ENCODE assay signal across 13 cellular contexts in genomic region chr10:72061491-72061890, GRCh38. TPM values are rescaled to one million over a fixed set of nuclear protein-coding genes. Genes with fewer than 3 reads are reported as not detected.
A peak's percentile ranks its signal among the peaks of the same experiment; 100 is the strongest.
DNase-seq lines count a peak whose midpoint lies in the region; ATAC-seq, FAIRE-seq and TF ChIP-seq lines count a peak whose summit lies in the region.
"Had no signal": no experiment of that assay in that cellular context is flagged by ENCODE, and none has a peak within 500 bp of the region (broad histone marks: within the 10 kb centered on the region; RNA-seq: fewer than 3 reads in every experiment).

No MANE protein-coding gene starts in this region.

- no peak for TF ChIP-seq EP300 in GM12878 (IDR thresholded peaks at IDR 0.05; ENCODE audit: borderline replicate concordance in 1 of 2, control insufficient read depth in 1 of 2, low read depth in 2 of 2, low read length in 2 of 2)

- H2AFZ ChIP-seq in Loucy (ENCODE audit: low read length) (no peak overlapping the region), GM12878 (ENCODE audit: control insufficient read depth, low read depth, low read length) (no peak overlapping the region), osteoblast (ENCODE audit: low read length) (no peak overlapping the region)

- H4K20me1 ChIP-seq in Loucy (ENCODE audit: insufficient read depth, low read length, poor library complexity, severe bottlenecking) (peaks cover 3% of the 10 kb centered on the region), GM12878 (ENCODE audit: control insufficient read depth, insufficient read depth) (no peaks in the 10 kb centered on the region), osteoblast (ENCODE audit: insufficient read depth, low read length) (no peaks in the 10 kb centered on the region)

- POLR2A ChIA-PET in GM12878 (lab: Charles Lee): no interaction called here

- no TSS peak for BruUV-seq in GM12878 (replicated peaks; lab: Mats Ljungman, UMichigan)

- H3K4me3 ChIP-seq in Loucy (ENCODE audit: low read length, poor library complexity, severe bottlenecking) (no peak overlapping the region), GM12878 (no peak overlapping the region), osteoblast (ENCODE audit: insufficient read depth, low read length) (no peak overlapping the region)
- H3K4me3 ChIP-seq: tibial nerve had no signal

- H3K36me3 ChIP-seq in Loucy (ENCODE audit: insufficient read depth, low read length): peaks cover 10% of the 10 kb centered on the region; the same call in 1 of the 2 replicates
- no peaks in the 10 kb centered on the region for H3K36me3 ChIP-seq in GM12878 (ENCODE audit: control insufficient read depth in 2 of 2, insufficient read depth in 2 of 2, low read length in 1 of 2)
- no peaks in the 10 kb centered on the region for H3K36me3 ChIP-seq in osteoblast (ENCODE audit: insufficient read depth, low read length)

- in situ Hi-C loops in GM12878 (cut with MboI): no loop called here

- RAD21 ChIA-PET in GM12878 (lab: Charles Lee; ENCODE audit: unreplicated experiment): interaction anchor here (1.0 to 6.1 kb wide), 4 partner anchors 8 to 161 kb away, joined by 3 to 64 read pairs (median 3); no protein-coding TSS in a partner anchor

- H3K9me3 ChIP-seq in Loucy (ENCODE audit: insufficient read depth, low read depth, low read length) (no peaks in the 10 kb centered on the region), GM12878 (replicated peaks; ENCODE audit: control insufficient read depth, insufficient read depth, low read length) (no peaks in the 10 kb centered on the region), osteoblast (ENCODE audit: low read depth, low read length) (no peaks in the 10 kb centered on the region)
- H3K9me3 ChIP-seq: tibial nerve had no signal

- H3K27me3 ChIP-seq in Loucy (ENCODE audit: insufficient read depth, low read length, poor library complexity, severe bottlenecking) (no peaks in the 10 kb centered on the region), GM12878 (replicated peaks in 1 of 2; ENCODE audit: control insufficient read depth in 2 of 2, insufficient read depth in 2 of 2, low read length in 1 of 2) (no peaks in the 10 kb centered on the region), osteoblast (ENCODE audit: insufficient read depth, low read length) (peaks cover 19% of the 10 kb centered on the region)
- H3K27me3 ChIP-seq: tibial nerve had no signal

- no peak overlapping the region for H3K9ac ChIP-seq in Loucy (ENCODE audit: low read depth, low read length, poor library complexity, severe bottlenecking)
- no peak overlapping the region for H3K9ac ChIP-seq in GM12878 (ENCODE audit: control insufficient read depth, insufficient read depth, low read length)

- TF ChIP-seq RAD21 in GM12878 (IDR thresholded peaks at IDR 0.05; ENCODE audit: insufficient read depth, low read depth, low read length): peak; percentile 37; the same call in 1 of the 2 replicates

- no peak overlapping the region for H3K4me2 ChIP-seq in Loucy (ENCODE audit: low read depth, low read length, poor library complexity, severe bottlenecking)
- H3K4me2 ChIP-seq in GM12878 (ENCODE audit: control insufficient read depth, insufficient read depth): no peak overlapping the region
- no peak overlapping the region for H3K4me2 ChIP-seq in osteoblast (ENCODE audit: insufficient read depth, low read length)

- SMC1A ChIA-PET in GM12878 (lab: Charles Lee; ENCODE audit: uncharacterized antibody, unreplicated experiment): interaction anchor here (1.0 to 7.2 kb wide), 3 partner anchors 10 to 160 kb away, joined by 3 to 72 read pairs (median 4); no protein-coding TSS in a partner anchor

- peak; percentile 69 for ATAC-seq in GM12878
- no peak for ATAC-seq in GM18868 (IDR thresholded peaks at IDR 0.05; ENCODE audit: unreplicated experiment)
- no peak for ATAC-seq in HG03108 (IDR thresholded peaks at IDR 0.05; ENCODE audit: unreplicated experiment)

- H3K4me1 ChIP-seq in Loucy (ENCODE audit: insufficient read depth, low read length, poor library complexity, severe bottlenecking) (no peaks in the 10 kb centered on the region), GM12878 (ENCODE audit: control insufficient read depth, insufficient read depth, low read length) (peaks cover 9% of the 10 kb centered on the region), osteoblast (ENCODE audit: insufficient read depth, low read length) (no peaks in the 10 kb centered on the region)
- H3K4me1 ChIP-seq: tibial nerve had no signal

- peak; percentile 61 for TF ChIP-seq CTCF in Loucy (conservative IDR thresholded peaks at IDR 0.05; ENCODE audit: low read length)
- TF ChIP-seq CTCF in GM12878 (IDR thresholded peaks at IDR 0.05 in 2 of 3, conservative IDR thresholded peaks at IDR 0.05 in 1 of 3; ENCODE audit: control insufficient read depth in 2 of 3, extremely low read depth in 1 of 3, insufficient read depth in 1 of 3, low read depth in 3 of 3, low read length in 3 of 3): peak; percentile 16 to 55 (median 53); a peak in 4 of 6 replicates
- TF ChIP-seq CTCF in osteoblast (IDR thresholded peaks at IDR 0.05; ENCODE audit: extremely low read depth, low read depth, low read length): no peak

- WGBS in GM12878 (ENCODE audit: insufficient coverage, insufficient replicate concordance, low lambda C conversion rate, missing lambda C conversion rate): 58% methylated on average over 5 of the region's 5 CpGs

- DNase-seq in NCI-H82 (lab: John Stamatoyannopoulos, UW) (peak; percentile 18), NCI-H82 treated with DMSO at 0.1 percent for 48 hours (lab: John Stamatoyannopoulos, UW; ENCODE audit: unreplicated experiment) (no peak), GM12878 (ENCODE audit: low read depth, low spot score) (no peak), osteoblast (ENCODE audit: insufficient read length, low spot score, missing footprints) (peak; percentile 72), EL (no peak)
- DNase-seq: activated T-cell treated with anti-CD3 and anti-CD28 coated beads, Interleukin-2, amount 50 U/mL, for 48 hours; dermis blood vessel endothelial cell had no signal

- H3K79me2 ChIP-seq in Loucy (ENCODE audit: insufficient read depth, low read length) (no peaks in the 10 kb centered on the region), GM12878 (ENCODE audit: control insufficient read depth, insufficient read depth, low read length) (no peaks in the 10 kb centered on the region), osteoblast (ENCODE audit: insufficient read depth, low read length) (no peaks in the 10 kb centered on the region)

- TF ChIP-seq POLR2A in GM12878 (IDR thresholded peaks at IDR 0.05; ENCODE audit: low read depth, low read length): no peak

- H3K27ac ChIP-seq in GM12878 (ENCODE audit: control insufficient read depth, insufficient read depth): no peak overlapping the region
- no peak overlapping the region for H3K27ac ChIP-seq in osteoblast (ENCODE audit: low read depth, low read length)
- H3K27ac ChIP-seq: HL-60, tibial nerve had no signal

- H3F3A ChIP-seq in Loucy (ENCODE audit: low read depth): no peaks in the 10 kb centered on the region

- intact Hi-C loops in GM12878 (cut with micrococcal nuclease; ENCODE audit: unreplicated experiment): no loop called here

- FAIRE-seq in GM12878 (lab: Jason Lieb, UNC): no peak
- FAIRE-seq: A204.1 had no signal

- CTCF ChIA-PET in GM12878 (lab: Yijun Ruan, JAX): interaction anchor here (0.7 to 5.0 kb wide), 11 partner anchors 9 to 180 kb away, joined by 3 to 58 read pairs (median 4); no protein-coding TSS in a partner anchor

- H3K9me2 ChIP-seq in Loucy (replicated peaks; ENCODE audit: low read depth, low read length): no peaks in the 10 kb centered on the region

TF ChIP-seq in GM12878, 131 proteins besides CTCF, POLR2A, EP300 and RAD21 (continues in another document):
- no peak for TF ChIP-seq KLF5 (IDR thresholded peaks at IDR 0.05; ENCODE audit: partially characterized antibody)
- TF ChIP-seq ETV6 (conservative IDR thresholded peaks at IDR 0.05 in 1 of 2, IDR thresholded peaks at IDR 0.05 in 1 of 2; ENCODE audit: borderline replicate concordance in 1 of 2, low read depth in 1 of 2): no peak
- no peak for TF ChIP-seq POU2F2 (IDR thresholded peaks at IDR 0.05; ENCODE audit: borderline replicate concordance, low read depth, low read length)
- TF ChIP-seq SMARCA5 (IDR thresholded peaks at IDR 0.05): no peak
- no peak for TF ChIP-seq STAT3 (IDR thresholded peaks at IDR 0.05; ENCODE audit: low read depth, low read length)
- no peak for TF ChIP-seq SUZ12 (IDR thresholded peaks at IDR 0.05; ENCODE audit: unreplicated experiment)
- 0 out of 2 replicates have a peak, but pooled peaks have one; percentile 16 for TF ChIP-seq NR2F1 (conservative IDR thresholded peaks at IDR 0.05)
- no peak for TF ChIP-seq HDGF (IDR thresholded peaks at IDR 0.05)
- no peak for TF ChIP-seq EED (IDR thresholded peaks at IDR 0.05; ENCODE audit: low read depth)
- no peak for TF ChIP-seq ASH2L (IDR thresholded peaks at IDR 0.05; ENCODE audit: borderline replicate concordance, low read depth)
- TF ChIP-seq TARDBP (IDR thresholded peaks at IDR 0.05; ENCODE audit: borderline replicate concordance): no peak

RNA-seq across cellular contexts. Expression of gene SPOCK2, which starts 26.9 kb away (rescaled TPM):
- 1.5 and 2.0 TPM in 2 replicates for total RNA-seq in GM12878 (2013; cell fraction: nucleolus; rRNA removed)
- total RNA-seq in GM12878 (2014; rRNA removed) (0.40 and 0.65 TPM in 2 replicates), GM12878 (2014; rRNA removed; fragmentation: Illumina TruSeq; extraction: Trizol) (0.28 and 0.31 TPM in 2 replicates), GM12878 (2021) (1.3 and 1.5 TPM in 2 replicates), osteoblast (0.36 and 0.59 TPM in 2 replicates)
- polyA plus RNA-seq in GM12878 (2011; ENCODE audit: low read depth): 0.35 TPM
- polyA plus RNA-seq in GM12878 (2011; rRNA removed) (0.53 and 0.83 TPM in 2 replicates), GM12878 (2014; fragmentation: Illumina TruSeq; extraction: Trizol) (0.06 and 0.47 TPM in 2 replicates), GM12878 (2014; fragmentation: Nextera tagmentation; extraction: Ambion mirVana) (under 1 TPM; 0.02 TPM), GM12878 (2014; rRNA removed) (0.76 and 0.96 TPM in 2 replicates), GM12878 (2016; fragmentation: Nextera tagmentation; extraction: Ambion mirVana) (under 1 TPM; 0.69 to 0.74 TPM)
- polyA plus RNA-seq in GM12878 (2011; cell fraction: cytosol; rRNA removed): 1.4 and 1.7 TPM in 2 replicates
- polyA plus RNA-seq in GM12878 (2011; cell fraction: nucleus; rRNA removed): 1.5 and 1.8 TPM in 2 replicates
- polyA plus RNA-seq in GM12878 (2012): 0.41 TPM in 2 replicates
- 1.3 and 2.2 TPM in 2 replicates for polyA minus RNA-seq in GM12878 (2011; rRNA and poly(A)+ RNA removed)
- polyA minus RNA-seq in GM12878 (2011; cell fraction: cytosol; rRNA and poly(A)+ RNA removed): 0.52 and 1.3 TPM in 2 replicates
- 1.2 and 2.4 TPM in 2 replicates for polyA minus RNA-seq in GM12878 (2011; cell fraction: nucleus; rRNA and poly(A)+ RNA removed)

Comparison
In these comparisons a context has a peak if more than half of its experiments do, and no peak if none do; other contexts are left out.
1. DNase-seq: peak in NCI-H82 (single experiment) and osteoblast (single experiment); none in NCI-H82 treated with DMSO at 0.1 percent for 48 hours (single experiment), GM12878 (single experiment) and EL (single experiment).